ENCODE assay signal across 8 cellular contexts in genomic region chr3:180680097-180680430, GRCh38. TPM values are rescaled to one million over a fixed set of nuclear protein-coding genes. Genes with fewer than 3 reads are reported as not detected.
DNase-seq lines count a peak whose midpoint lies in the region; ATAC-seq and TF ChIP-seq lines count a peak whose summit lies in the region.

No MANE protein-coding gene starts in this region.

- ATAC-seq in Right ventricle myocardium superior (ENCODE audit: poor library complexity), result peak; percentile 46
- peak; percentile 32 for ATAC-seq in HG02678 (IDR thresholded peaks at IDR 0.05; ENCODE audit: unreplicated experiment)

- H3K36me3 ChIP-seq in WERI-Rb-1, result no peaks in the 10 kb centered on the region

- POLR2A ChIA-PET in HEK293T (lab: Yijun Ruan, JAX), result no interaction called here

- no peaks in the 10 kb centered on the region for H3K27me3 ChIP-seq in WERI-Rb-1 (ENCODE audit: insufficient read depth, low read depth, severe bottlenecking)

- TF ChIP-seq CTCF in WERI-Rb-1 (IDR thresholded peaks at IDR 0.05; ENCODE audit: low read depth, low read length) (peak; percentile 75), fibroblast of mammary gland (conservative IDR thresholded peaks at IDR 0.05; ENCODE audit: control insufficient read depth, insufficient read depth, low read depth, low read length) (peak; percentile 64), nephron progenitor cell (IDR thresholded peaks at IDR 0.05) (peak; percentile 59)

- peak overlapping the region; percentile 86 for H3K27ac Mint-ChIP-seq in nephron progenitor cell

- H3K27me3 Mint-ChIP-seq in nephron progenitor cell (ENCODE audit: low read depth, poor library complexity), result peaks cover 37% of the 10 kb centered on the region

- H3K9me3 ChIP-seq in WERI-Rb-1 (ENCODE audit: severe bottlenecking), result no peaks in the 10 kb centered on the region

- CTCF ChIA-PET in HEK293T (lab: Yijun Ruan, JAX), result interaction anchor here (0.6 kb wide), 1 partner anchor 905 kb away, joined by 3 read pairs; no protein-coding TSS in a partner anchor

- no peak overlapping the region for H3K27ac ChIP-seq in WERI-Rb-1

- no peak for DNase-seq in Right ventricle myocardium superior
- DNase-seq in cardiac septum (ENCODE audit: low spot score), result no peak
- peak; percentile 80 for DNase-seq in NCI-H1105 (lab: John Stamatoyannopoulos, UW)
- peak; percentile 60 for DNase-seq in WERI-Rb-1
- DNase-seq in fibroblast of mammary gland (ENCODE audit: low read depth), result peak; percentile 43
- DNase-seq in nephron progenitor cell, result no peak
- no peak for DNase-seq in HEK293T (ENCODE audit: extremely low spot score)

- peaks cover 2% of the 10 kb centered on the region for H3K9me3 Mint-ChIP-seq in nephron progenitor cell

- intact Hi-C loops in Right ventricle myocardium superior (cut with DNase I) (no loop called here), cardiac septum (cut with DNase I) (no loop called here)

- peak overlapping the region; percentile 61 for H3K4me3 ChIP-seq in WERI-Rb-1 (ENCODE audit: low read depth, low read length)
- peak overlapping the region; percentile 78 for H3K4me3 ChIP-seq in fibroblast of mammary gland (ENCODE audit: control insufficient read depth, low read depth, low read length)

- H3K36me3 Mint-ChIP-seq in nephron progenitor cell (ENCODE audit: low read depth), result no peaks in the 10 kb centered on the region

- H3K4me1 Mint-ChIP-seq in nephron progenitor cell, result peaks cover 29% of the 10 kb centered on the region

- peak overlapping the region; percentile 94 for H3K4me3 Mint-ChIP-seq in nephron progenitor cell

TF ChIP-seq in HEK293T, 16 proteins besides CTCF, POLR2A, EP300 and RAD21:
- TF ChIP-seq BHLHE40 (IDR thresholded peaks at IDR 0.05; ENCODE audit: borderline replicate concordance) (no peak), TARDBP (IDR thresholded peaks at IDR 0.05) (no peak), LEF1 (IDR thresholded peaks at IDR 0.05; ENCODE audit: borderline replicate concordance) (no peak), ZNF384 (IDR thresholded peaks at IDR 0.05) (no peak), PKNOX1 (IDR thresholded peaks at IDR 0.05) (no peak)

RNA-seq across cellular contexts. Expression of gene CCDC39, which starts 0.8 kb away (rescaled TPM):
- total RNA-seq in Right ventricle myocardium superior (not detected), cardiac septum (not detected)

Comparison
In these comparisons a context has a peak if more than half of its experiments do, and no peak if none do; other contexts are left out.
1. DNase-seq: peak in NCI-H1105 (single experiment), WERI-Rb-1 (single experiment) and fibroblast of mammary gland (single experiment); none in Right ventricle myocardium superior (single experiment), cardiac septum (single experiment), nephron progenitor cell (single experiment) and HEK293T (single experiment).
2. Peak in every context shown above with its lines, with median percentiles within 50 percentile points of each other: CTCF ChIP-seq.